Comparison of ENCODE assay signal across 10 cellular contexts in the genomic region with DNA sequence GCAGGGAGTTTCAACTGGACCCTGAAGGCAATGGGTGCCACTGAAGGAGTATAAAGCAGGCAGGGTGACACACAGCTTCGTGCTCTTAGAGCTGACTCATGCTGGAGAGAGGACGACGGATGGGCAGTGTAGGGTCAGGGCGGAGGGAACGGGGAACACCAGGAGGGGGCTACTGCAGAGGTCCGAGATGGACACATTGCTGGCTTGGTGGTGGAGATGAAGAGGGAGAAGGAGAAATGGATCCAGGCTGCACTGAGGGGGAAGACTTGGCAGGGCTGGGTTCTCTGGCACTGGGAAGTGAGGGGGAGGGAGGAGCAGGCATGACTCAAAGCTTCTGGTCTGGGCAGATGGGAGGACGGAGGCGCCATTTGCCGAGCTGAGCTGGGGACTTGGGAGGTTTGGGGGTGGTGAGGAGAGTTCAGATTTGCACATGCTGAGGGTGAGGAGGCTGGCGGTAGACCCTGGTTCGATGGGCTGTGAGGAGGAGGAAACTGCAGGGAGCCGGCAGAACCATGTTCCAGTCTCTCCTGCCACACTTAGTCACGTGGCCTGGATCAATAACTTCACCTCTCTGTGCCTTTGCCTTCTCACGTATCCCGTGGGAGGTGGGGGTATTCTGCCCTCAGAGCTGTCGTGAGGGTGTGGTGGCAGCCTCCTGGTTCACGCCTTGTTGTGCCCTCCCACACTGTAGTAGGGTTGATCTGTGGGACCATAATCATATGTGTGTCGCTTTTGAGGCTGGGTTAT. TPM values are rescaled to one million over a fixed set of nuclear protein-coding genes. Genes with fewer than 3 reads are reported as not detected.
A peak's percentile ranks its signal among the peaks of the same experiment; 100 is the strongest.
DNase-seq lines count a peak whose midpoint lies in the region; ATAC-seq, FAIRE-seq and TF ChIP-seq lines count a peak whose summit lies in the region.
"Had no signal": no experiment of that assay in that cellular context is flagged by ENCODE, and none has a peak within 500 bp of the region (broad histone marks: within the 10 kb centered on the region; RNA-seq: fewer than 3 reads in every experiment).

No MANE protein-coding gene starts in this region.

- WGBS in HepG2 (ENCODE audit: low lambda C conversion rate): 43% methylated on average over 18 of the region's 18 CpGs

- no peak for TF ChIP-seq POLR2A in HepG2 (IDR thresholded peaks at IDR 0.05; ENCODE audit: insufficient read depth in 1 of 2, low read depth in 2 of 2, low read length in 2 of 2)

- H3K9me3 ChIP-seq in HepG2 (ENCODE audit: low read length): no peaks in the 10 kb centered on the region
- H3K9me3 ChIP-seq: esophagus squamous epithelium had no signal

- H3K4me3 ChIP-seq in ACC112 (ENCODE audit: low read depth, low read length): peak overlapping the region; percentile 44
- no peak overlapping the region for H3K4me3 ChIP-seq in brain microvascular endothelial cell (ENCODE audit: low read depth, low read length)
- peak overlapping the region in 2 of 3 experiments; percentile 25 to 53; a peak in 3 of 6 replicates for H3K4me3 ChIP-seq in HepG2 (replicated peaks in 1 of 3; ENCODE audit: insufficient read depth in 1 of 3, low read depth in 2 of 3, low read length in 3 of 3)

- POLR2A ChIA-PET in HepG2 (lab: Yijun Ruan, JAX): interaction anchor here (0.7 to 2.4 kb wide), 11 partner anchors 12 to 50 kb away, joined by 3 to 26 read pairs (median 4); a partner anchor contains a TSS

- intact Hi-C loops in HepG2 (cut with micrococcal nuclease; ENCODE audit: unreplicated experiment): loop anchor here (2.0 kb wide), 1 partner anchor 17 kb away; no protein-coding TSS in a partner anchor

- CTCF ChIA-PET in HepG2 (lab: Yijun Ruan, JAX; ENCODE audit: low intra/inter-chr PET ratio, low total read pairs): no interaction called here

- H3K4me2 ChIP-seq in HepG2 (ENCODE audit: low read depth, low read length): peak overlapping the region; percentile 73

- H3K27ac ChIP-seq in ACC112 (ENCODE audit: low read depth, low read length): peak overlapping the region; percentile 30; the same call in 1 of the 2 replicates
- peak overlapping the region; percentile 8 for H3K27ac ChIP-seq in brain microvascular endothelial cell
- H3K27ac ChIP-seq in HepG2 (ENCODE audit: extremely low read length, insufficient read depth, low read length): no peak overlapping the region
- H3K27ac ChIP-seq: esophagus squamous epithelium had no signal

- no peaks in the 10 kb centered on the region for H4K20me1 ChIP-seq in HepG2 (ENCODE audit: insufficient read depth, low read length)

- H3K79me2 ChIP-seq in ACC112 (ENCODE audit: control insufficient read depth, insufficient read depth, low read length, unreplicated experiment) (peaks cover under 1% of the 10 kb centered on the region), HepG2 (ENCODE audit: insufficient read depth, low read length) (peaks cover under 1% of the 10 kb centered on the region)

- H2AFZ ChIP-seq in ACC112 (ENCODE audit: low read length, unreplicated experiment) (peak overlapping the region; percentile 98), HepG2 (ENCODE audit: low read length) (peak overlapping the region; percentile 57)

- in situ Hi-C loops in brain microvascular endothelial cell (cut with HindIII; ENCODE audit: low pct_ligation_motif_present, low sequenced_read_pairs): no loop called here
- in situ Hi-C loops in HepG2 (cut with HindIII; ENCODE audit: extremely low pct_ligation_motif_present, low pct_unique_long_range_greater_than_20kb): no loop called here

- H3K36me3 ChIP-seq in ACC112 (ENCODE audit: insufficient read depth, low read length): no peaks in the 10 kb centered on the region
- H3K36me3 ChIP-seq in brain microvascular endothelial cell (replicated peaks): no peaks in the 10 kb centered on the region
- H3K36me3 ChIP-seq in HepG2 (replicated peaks in 1 of 2; ENCODE audit: control insufficient read depth in 1 of 2, insufficient read depth in 2 of 2, low read length in 2 of 2): no peaks in the 10 kb centered on the region
- H3K36me3 ChIP-seq: esophagus squamous epithelium had no signal

- no peak for TF ChIP-seq RAD21 in HepG2 (CRISPR knock-in tag; IDR thresholded peaks at IDR 0.05)

- TF ChIP-seq EP300 in HepG2 (IDR thresholded peaks at IDR 0.05; ENCODE audit: low read depth in 2 of 2, low read length in 2 of 2): no peak
- no peak for TF ChIP-seq EP300 in HepG2 (CRISPR knock-in tag; IDR thresholded peaks at IDR 0.05; ENCODE audit: borderline replicate concordance)

- H3K4me1 ChIP-seq in ACC112 (ENCODE audit: control insufficient read depth, insufficient read depth, low read length, unreplicated experiment) (peaks cover 23% of the 10 kb centered on the region), HepG2 (ENCODE audit: insufficient read depth, low read length) (peaks cover 78% of the 10 kb centered on the region)

- H3K9ac ChIP-seq in HepG2 (ENCODE audit: insufficient read depth, low read depth, low read length): no peak overlapping the region

- ATAC-seq in HepG2 (peak; percentile 32), HG03095 (IDR thresholded peaks at IDR 0.05; ENCODE audit: unreplicated experiment) (no peak), HG03280 (IDR thresholded peaks at IDR 0.05; ENCODE audit: unreplicated experiment) (no peak)

- no peak for FAIRE-seq in HepG2 (lab: Jason Lieb, UNC)

- H3K27me3 ChIP-seq in ACC112 (ENCODE audit: insufficient read depth, low read length) (no peaks in the 10 kb centered on the region), brain microvascular endothelial cell (replicated peaks) (no peaks in the 10 kb centered on the region), HepG2 (ENCODE audit: control insufficient read depth in 1 of 2, insufficient read depth in 2 of 2, low read length in 2 of 2) (peaks cover 0 to 2% of the 10 kb centered on the region in 2 experiments; a peak in 2 of 5 replicates)
- H3K27me3 ChIP-seq: esophagus squamous epithelium had no signal

- TF ChIP-seq CTCF in brain microvascular endothelial cell (IDR thresholded peaks at IDR 0.05; ENCODE audit: low read depth, low read length, missing control alignments) (peak; percentile 4), HepG2 (CRISPR knock-in tag; IDR thresholded peaks at IDR 0.05) (no peak)

- no TSS peak for BruUV-seq in HepG2 (replicated peaks; lab: Mats Ljungman, UMichigan)

- DNase-seq in LHCN-M2 (ENCODE audit: low read depth) (peak; percentile 72), brain microvascular endothelial cell (peak; percentile 56), HepG2 (ENCODE audit: low spot score) (no peak), T1000 (lab: John Stamatoyannopoulos, UW) (no peak), NCI-H1048 (lab: John Stamatoyannopoulos, UW) (no peak)
- DNase-seq: CD4-positive, CD25-positive, alpha-beta regulatory T cell; esophagus squamous epithelium had no signal

RNA-seq across cellular contexts. Expression of a gene that starts 4.6 kb away (rescaled TPM):
- 7.1 and 10.7 TPM in 2 replicates for total RNA-seq in LHCN-M2 (2014; rRNA removed)
- 3.7 TPM for polyA plus RNA-seq in LHCN-M2 (2012)
- 14.0 and 14.2 TPM in 2 replicates for total RNA-seq in HepG2 (2016; rRNA removed; fragmentation: Illumina TruSeq; extraction: Trizol)
- total RNA-seq in HepG2 (2016; cell fraction: cytosol; rRNA removed; fragmentation: Illumina TruSeq; extraction: Trizol; ENCODE audit: low read depth): 9.3 and 12.2 TPM in 2 replicates
- total RNA-seq in HepG2 (2016; cell fraction: insoluble cytoplasmic fraction; rRNA removed; fragmentation: Illumina TruSeq; extraction: Trizol): 13.2 and 17.0 TPM in 2 replicates
- total RNA-seq in HepG2 (2016; cell fraction: membrane; rRNA removed; fragmentation: Illumina TruSeq; extraction: Trizol): 20.0 and 22.1 TPM in 2 replicates
- 12.3 and 13.2 TPM in 2 replicates for total RNA-seq in HepG2 (2016; cell fraction: nucleus; rRNA removed; fragmentation: Illumina TruSeq; extraction: Trizol)
- 12.0 and 13.4 TPM in 2 replicates for polyA plus RNA-seq in HepG2 (2011; rRNA removed)
- 6.5 and 11.1 TPM in 2 replicates for polyA plus RNA-seq in HepG2 (2011; cell fraction: cytosol; rRNA removed)
- polyA plus RNA-seq in HepG2 (2011; cell fraction: nucleus; rRNA removed): 7.0 and 14.1 TPM in 2 replicates
- 10.7 and 12.1 TPM in 2 replicates for polyA plus RNA-seq in HepG2 (2012)
- 10.5 and 12.2 TPM in 2 replicates for polyA plus RNA-seq in HepG2 (2016; cell fraction: cytosol; fragmentation: Illumina TruSeq; extraction: Trizol; ENCODE audit: low read depth)
- polyA plus RNA-seq in HepG2 (2016; cell fraction: insoluble cytoplasmic fraction; fragmentation: Illumina TruSeq; extraction: Trizol; ENCODE audit: low read depth): 19.5 and 23.9 TPM in 2 replicates
- 17.5 and 18.4 TPM in 2 replicates for polyA plus RNA-seq in HepG2 (2016; cell fraction: membrane; fragmentation: Illumina TruSeq; extraction: Trizol; ENCODE audit: low read depth)
- polyA plus RNA-seq in HepG2 (2016; cell fraction: nucleus; fragmentation: Illumina TruSeq; extraction: Trizol; ENCODE audit: insufficient read depth, low read depth): 23.8 and 26.9 TPM in 2 replicates
- polyA minus RNA-seq in HepG2 (2011; rRNA and poly(A)+ RNA removed; ENCODE audit: low replicate concordance): 3.9 and 8.0 TPM in 2 replicates
- polyA minus RNA-seq in HepG2 (2011; cell fraction: cytosol; rRNA and poly(A)+ RNA removed): 4.9 and 5.9 TPM in 2 replicates
- 7.3 and 17.8 TPM in 2 replicates for polyA minus RNA-seq in HepG2 (2011; cell fraction: nucleus; rRNA and poly(A)+ RNA removed)

RNA-seq across cellular contexts. Expression of a gene that starts 49.7 kb away (rescaled TPM):
- 2.4 and 2.7 TPM in 2 replicates for total RNA-seq in LHCN-M2 (2014; rRNA removed)
- polyA plus RNA-seq in LHCN-M2 (2012): 0.50 TPM
- total RNA-seq in HepG2 (2016; rRNA removed; fragmentation: Illumina TruSeq; extraction: Trizol): 41.1 and 42.6 TPM in 2 replicates
- 13.1 and 13.7 TPM in 2 replicates for total RNA-seq in HepG2 (2016; cell fraction: cytosol; rRNA removed; fragmentation: Illumina TruSeq; extraction: Trizol; ENCODE audit: low read depth)
- 39.0 and 39.8 TPM in 2 replicates for total RNA-seq in HepG2 (2016; cell fraction: insoluble cytoplasmic fraction; rRNA removed; fragmentation: Illumina TruSeq; extraction: Trizol)
- total RNA-seq in HepG2 (2016; cell fraction: membrane; rRNA removed; fragmentation: Illumina TruSeq; extraction: Trizol): 18.6 and 20.4 TPM in 2 replicates
- 48.2 and 48.3 TPM in 2 replicates for total RNA-seq in HepG2 (2016; cell fraction: nucleus; rRNA removed; fragmentation: Illumina TruSeq; extraction: Trizol)
- polyA plus RNA-seq in HepG2 (2011; rRNA removed): 98.5 and 105 TPM in 2 replicates
- polyA plus RNA-seq in HepG2 (2011; cell fraction: cytosol; rRNA removed): 49.0 and 60.3 TPM in 2 replicates
- 306 and 373 TPM in 2 replicates for polyA plus RNA-seq in HepG2 (2011; cell fraction: nucleus; rRNA removed)
- polyA plus RNA-seq in HepG2 (2012): 29.8 and 60.1 TPM in 2 replicates
- 12.5 and 13.1 TPM in 2 replicates for polyA plus RNA-seq in HepG2 (2016; cell fraction: cytosol; fragmentation: Illumina TruSeq; extraction: Trizol; ENCODE audit: low read depth)
- polyA plus RNA-seq in HepG2 (2016; cell fraction: insoluble cytoplasmic fraction; fragmentation: Illumina TruSeq; extraction: Trizol; ENCODE audit: low read depth): 50.0 and 58.0 TPM in 2 replicates
- 16.6 and 17.1 TPM in 2 replicates for polyA plus RNA-seq in HepG2 (2016; cell fraction: membrane; fragmentation: Illumina TruSeq; extraction: Trizol; ENCODE audit: low read depth)
- 86.5 and 86.8 TPM in 2 replicates for polyA plus RNA-seq in HepG2 (2016; cell fraction: nucleus; fragmentation: Illumina TruSeq; extraction: Trizol; ENCODE audit: insufficient read depth, low read depth)
- 95.4 TPM in 1 of 2 replicates, not detected in the other for polyA minus RNA-seq in HepG2 (2011; rRNA and poly(A)+ RNA removed; ENCODE audit: low replicate concordance)
- polyA minus RNA-seq in HepG2 (2011; cell fraction: cytosol; rRNA and poly(A)+ RNA removed): 23.3 and 26.9 TPM in 2 replicates
- polyA minus RNA-seq in HepG2 (2011; cell fraction: nucleus; rRNA and poly(A)+ RNA removed): 86.3 and 110 TPM in 2 replicates
- total RNA-seq: CD4-positive, CD25-positive, alpha-beta regulatory T cell had no signal
- polyA plus RNA-seq: CD4-positive, CD25-positive, alpha-beta regulatory T cell had no signal

RNA-seq across cellular contexts. Expression of a gene that starts 53.7 kb away (rescaled TPM):
- total RNA-seq in LHCN-M2 (2014; rRNA removed) (111 and 150 TPM in 2 replicates), HepG2 (2016; rRNA removed; fragmentation: Illumina TruSeq; extraction: Trizol) (153 and 229 TPM in 2 replicates)
- polyA plus RNA-seq in LHCN-M2 (2012): 95.0 TPM
- total RNA-seq in HepG2 (2016; cell fraction: cytosol; rRNA removed; fragmentation: Illumina TruSeq; extraction: Trizol; ENCODE audit: low read depth): 14.8 and 15.6 TPM in 2 replicates
- total RNA-seq in HepG2 (2016; cell fraction: insoluble cytoplasmic fraction; rRNA removed; fragmentation: Illumina TruSeq; extraction: Trizol): 155 and 245 TPM in 2 replicates
- total RNA-seq in HepG2 (2016; cell fraction: membrane; rRNA removed; fragmentation: Illumina TruSeq; extraction: Trizol): 30.6 and 31.8 TPM in 2 replicates
- total RNA-seq in HepG2 (2016; cell fraction: nucleus; rRNA removed; fragmentation: Illumina TruSeq; extraction: Trizol): 63.1 and 66.4 TPM in 2 replicates
- polyA plus RNA-seq in HepG2 (2011; rRNA removed): 97.1 and 108 TPM in 2 replicates
- polyA plus RNA-seq in HepG2 (2011; cell fraction: cytosol; rRNA removed): 68.4 and 102 TPM in 2 replicates
- 28.4 and 37.7 TPM in 2 replicates for polyA plus RNA-seq in HepG2 (2011; cell fraction: nucleus; rRNA removed)
- polyA plus RNA-seq in HepG2 (2012): 113 and 146 TPM in 2 replicates
- polyA plus RNA-seq in HepG2 (2016; cell fraction: cytosol; fragmentation: Illumina TruSeq; extraction: Trizol; ENCODE audit: low read depth): 11.6 and 12.1 TPM in 2 replicates
- 209 and 226 TPM in 2 replicates for polyA plus RNA-seq in HepG2 (2016; cell fraction: insoluble cytoplasmic fraction; fragmentation: Illumina TruSeq; extraction: Trizol; ENCODE audit: low read depth)
- 23.0 and 24.8 TPM in 2 replicates for polyA plus RNA-seq in HepG2 (2016; cell fraction: membrane; fragmentation: Illumina TruSeq; extraction: Trizol; ENCODE audit: low read depth)
- 66.3 and 77.5 TPM in 2 replicates for polyA plus RNA-seq in HepG2 (2016; cell fraction: nucleus; fragmentation: Illumina TruSeq; extraction: Trizol; ENCODE audit: insufficient read depth, low read depth)
- polyA minus RNA-seq in HepG2 (2011; rRNA and poly(A)+ RNA removed; ENCODE audit: low replicate concordance): 76.8 and 97.2 TPM in 2 replicates
- polyA minus RNA-seq in HepG2 (2011; cell fraction: cytosol; rRNA and poly(A)+ RNA removed): 47.7 and 50.9 TPM in 2 replicates
- polyA minus RNA-seq in HepG2 (2011; cell fraction: nucleus; rRNA and poly(A)+ RNA removed): 91.3 and 98.1 TPM in 2 replicates

Comparison
In these comparisons a context has a peak if more than half of its experiments do, and no peak if none do; other contexts are left out.
1. DNase-seq: peak in LHCN-M2 (single experiment) and brain microvascular endothelial cell (single experiment); none in HepG2 (single experiment), T1000 (single experiment) and NCI-H1048 (single experiment).